In the genomic region with DNA sequence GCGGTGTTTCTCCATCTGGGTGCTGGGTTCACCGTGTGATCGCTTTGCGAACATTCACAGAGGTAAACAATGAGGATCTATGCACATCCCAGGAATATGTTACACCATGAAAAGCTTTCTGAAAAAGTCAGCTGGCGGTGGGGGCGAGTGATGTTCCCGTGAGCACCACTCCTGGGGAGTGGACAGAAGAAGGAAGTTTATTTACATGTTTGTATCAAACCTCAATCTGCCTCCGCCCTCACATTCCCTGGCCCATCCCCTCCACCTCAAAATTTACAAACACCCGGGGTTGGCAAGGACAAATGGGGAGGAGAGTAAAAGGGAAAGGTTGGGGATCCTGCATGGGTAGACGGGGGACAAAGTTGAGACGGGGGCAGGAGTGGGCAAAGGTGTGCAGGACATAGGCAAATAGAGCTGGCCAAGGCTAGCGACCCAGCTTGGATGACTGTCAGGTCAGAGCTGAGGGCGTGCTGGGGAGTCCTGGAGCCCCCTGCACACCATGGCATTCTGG, we compare ENCODE assay signal across 10 cellular contexts. TPM values are rescaled to one million over a fixed set of nuclear protein-coding genes. Genes with fewer than 3 reads are reported as not detected.
DNase-seq lines count a peak whose midpoint lies in the region; ATAC-seq and TF ChIP-seq lines count a peak whose summit lies in the region.
"Had no signal": no experiment of that assay in that cellular context is flagged by ENCODE, and none has a peak within 500 bp of the region (broad histone marks: within the 10 kb centered on the region; RNA-seq: fewer than 3 reads in every experiment).

No MANE protein-coding gene starts in this region.

- no peak overlapping the region for H3K23ac ChIP-seq in mesenchymal stem cell (ENCODE audit: low read length in 2 of 2)

- H2BK5ac ChIP-seq in mesenchymal stem cell (ENCODE audit: low read depth, low read length, poor library complexity, severe bottlenecking), result peak overlapping the region; percentile 75

- H3K9me3 ChIP-seq in mesenchymal stem cell (ENCODE audit: control insufficient read depth, low read length) (no peaks in the 10 kb centered on the region), transverse colon (no peaks in the 10 kb centered on the region)

- H3K14ac ChIP-seq in mesenchymal stem cell (ENCODE audit: low read length in 2 of 2), result peak overlapping the region in 1 of 2 experiments; percentile 80

- H3K4ac ChIP-seq in mesenchymal stem cell (ENCODE audit: low read depth in 1 of 2, low read length in 2 of 2), result peak overlapping the region; percentile 84 to 97

- peak overlapping the region; percentile 71 for H2BK120ac ChIP-seq in mesenchymal stem cell (ENCODE audit: low read depth, low read length)

- peak overlapping the region; percentile 97 for H4K91ac ChIP-seq in mesenchymal stem cell (ENCODE audit: low read length)

- H2BK12ac ChIP-seq in mesenchymal stem cell (ENCODE audit: low read length in 2 of 2), result peak overlapping the region; percentile 11 to 79

- H3K27me3 ChIP-seq in mesenchymal stem cell (ENCODE audit: control insufficient read depth in 1 of 2, insufficient read depth in 1 of 2, low read length in 2 of 2) (no peaks in the 10 kb centered on the region), transverse colon (no peaks in the 10 kb centered on the region)

- WGBS in mesenchymal stem cell, result 63% methylated on average over 8 of the region's 13 CpGs
- 18 to 22% methylated on average over 4 to 13 of the region's 13 CpGs for WGBS in transverse colon (ENCODE audit: low coverage in 1 of 2), 2 donors

- H3K27ac Mint-ChIP-seq in activated T-cell treated with anti-CD3 and anti-CD28 coated beads, Interleukin-2, amount 50 U/mL, for 24 hours, result no peak overlapping the region

- H3K4me3 ChIP-seq in coronary artery (peak overlapping the region; percentile 86), mesenchymal stem cell (ENCODE audit: insufficient read depth in 1 of 2, low read depth in 1 of 2, low read length in 2 of 2) (peak overlapping the region in 1 of 2 experiments; percentile 72), transverse colon (peak overlapping the region in 3 of 4 donors; percentile 26 to 84 (median 32))

- H3K36me3 Mint-ChIP-seq in activated T-cell treated with anti-CD3 and anti-CD28 coated beads, Interleukin-2, amount 50 U/mL, for 4 hours (ENCODE audit: insufficient read depth), result peaks cover 24% of the 10 kb centered on the region
- peaks cover 61% of the 10 kb centered on the region for H3K36me3 Mint-ChIP-seq in activated T-cell treated with anti-CD3 and anti-CD28 coated beads, Interleukin-2, amount 50 U/mL, for 24 hours (ENCODE audit: low read depth)

- H3K4me1 ChIP-seq in mesenchymal stem cell (ENCODE audit: control insufficient read depth, insufficient read depth, low read depth, low read length) (peaks cover 61% of the 10 kb centered on the region), transverse colon (peaks cover 39 to 88% (median 75%) of the 10 kb centered on the region in 4 donors)

- in situ Hi-C loops in transverse colon (cut with MboI; ENCODE audit: low pct_ligation_motif_present in 1 of 4, low pct_unique_long_range_greater_than_20kb in 1 of 4, low sequenced_read_pairs in 3 of 4), result loop anchor here in 3 of 4 donors (10.0 to 25.0 kb wide), 3 partner anchors 120 to 202 kb away; partner anchors contain the start of genes TAPBPL (in 3 of the 3), VAMP1 (in 2 of the 3) and GAPDH (in 1 of the 3)

- ATAC-seq in activated T-cell treated with anti-CD3 and anti-CD28 coated beads, Interleukin-2, amount 50 U/mL, for 4 hours, result no peak
- ATAC-seq in GM21526 (IDR thresholded peaks at IDR 0.05; ENCODE audit: low FRiP score, unreplicated experiment) (no peak), HG03439 (IDR thresholded peaks at IDR 0.05; ENCODE audit: unreplicated experiment) (no peak)

- peak overlapping the region; percentile 94 to 98 for H3K27ac ChIP-seq in coronary artery
- peak overlapping the region; percentile 99 for H3K27ac ChIP-seq in mesenchymal stem cell (ENCODE audit: low read length, poor library complexity, severe bottlenecking)
- peak overlapping the region; percentile 94 to 99 (median 98) for H3K27ac ChIP-seq in transverse colon

- peak overlapping the region; percentile 98 to 99 for H3K18ac ChIP-seq in mesenchymal stem cell (ENCODE audit: low read depth in 1 of 2, low read length in 2 of 2)

- peaks cover 12% of the 10 kb centered on the region for H3K79me1 ChIP-seq in mesenchymal stem cell (replicated peaks; ENCODE audit: low read length, poor library complexity, severe bottlenecking)

- intact Hi-C loops in transverse colon (cut with DNase I; ENCODE audit: low total_unique reads), result loop anchor here (5.0 to 10.0 kb wide), 2 partner anchors 47 to 220 kb away; partner anchors contain the start of genes IFFO1 and LTBR

- peaks cover 26% of the 10 kb centered on the region for H3K4me1 Mint-ChIP-seq in activated T-cell treated with anti-CD3 and anti-CD28 coated beads, Interleukin-2, amount 50 U/mL, for 4 hours (ENCODE audit: low read depth)
- peaks cover 4% of the 10 kb centered on the region for H3K4me1 Mint-ChIP-seq in activated T-cell treated with anti-CD3 and anti-CD28 coated beads, Interleukin-2, amount 50 U/mL, for 24 hours (ENCODE audit: low read depth)

- H3K9ac ChIP-seq in mesenchymal stem cell (ENCODE audit: low read length), result peak overlapping the region; percentile 97

- H2AK5ac ChIP-seq in mesenchymal stem cell (ENCODE audit: low read length, severe bottlenecking), result peak overlapping the region; percentile 77

- TF ChIP-seq POLR2A in transverse colon (IDR thresholded peaks at IDR 0.05), result no peak

- H3K36me3 ChIP-seq in mesenchymal stem cell (ENCODE audit: control insufficient read depth in 1 of 2, insufficient read depth in 2 of 2, low read depth in 1 of 2, low read length in 2 of 2), result peaks cover 41 to 57% of the 10 kb centered on the region in 2 experiments
- peaks cover 0 to 38% (median 15%) of the 10 kb centered on the region in 4 donors for H3K36me3 ChIP-seq in transverse colon

- peak overlapping the region; percentile 94 for H4K8ac ChIP-seq in mesenchymal stem cell (ENCODE audit: low read length)

- no peak for DNase-seq in activated T-cell treated with anti-CD3 and anti-CD28 coated beads, Interleukin-2, amount 50 U/mL, for 4 hours
- DNase-seq in activated T-cell treated with anti-CD3 and anti-CD28 coated beads, Interleukin-2, amount 50 U/mL, for 24 hours, result no peak
- DNase-seq in coronary artery (ENCODE audit: low spot score) (no peak), mesenchymal stem cell (peak; percentile 47), transverse colon (peak; percentile 58), T-helper 9 cell (no peak)
- DNase-seq: glutamatergic neuron, NCI-H748 treated with DMSO at 0.1 percent for 48 hours had no signal

- TF ChIP-seq CTCF in coronary artery (IDR thresholded peaks at IDR 0.05) (no peak), transverse colon (IDR thresholded peaks at IDR 0.05) (no peak)

- peak overlapping the region; percentile 17 for H3K4me2 ChIP-seq in mesenchymal stem cell (ENCODE audit: low read length, poor library complexity, severe bottlenecking)

- H3K4me3 Mint-ChIP-seq in activated T-cell treated with anti-CD3 and anti-CD28 coated beads, Interleukin-2, amount 50 U/mL, for 4 hours, result peak overlapping the region; percentile 27
- no peak overlapping the region for H3K4me3 Mint-ChIP-seq in activated T-cell treated with anti-CD3 and anti-CD28 coated beads, Interleukin-2, amount 50 U/mL, for 24 hours

- no peaks in the 10 kb centered on the region for H3K9me3 Mint-ChIP-seq in activated T-cell treated with anti-CD3 and anti-CD28 coated beads, Interleukin-2, amount 50 U/mL, for 4 hours
- no peaks in the 10 kb centered on the region for H3K9me3 Mint-ChIP-seq in activated T-cell treated with anti-CD3 and anti-CD28 coated beads, Interleukin-2, amount 50 U/mL, for 24 hours

- no peak for TF ChIP-seq EP300 in transverse colon (IDR thresholded peaks at IDR 0.05; ENCODE audit: low read depth)

- H2BK15ac ChIP-seq in mesenchymal stem cell (ENCODE audit: low read depth, poor library complexity, severe bottlenecking), result peak overlapping the region; percentile 97

- no peak overlapping the region for H2AFZ ChIP-seq in mesenchymal stem cell (ENCODE audit: low read depth, low read length)

- H3K27me3 Mint-ChIP-seq in activated T-cell treated with anti-CD3 and anti-CD28 coated beads, Interleukin-2, amount 50 U/mL, for 4 hours (ENCODE audit: low read depth), result no peaks in the 10 kb centered on the region
- no peaks in the 10 kb centered on the region for H3K27me3 Mint-ChIP-seq in activated T-cell treated with anti-CD3 and anti-CD28 coated beads, Interleukin-2, amount 50 U/mL, for 24 hours

RNA-seq across cellular contexts. Expression of gene TNFRSF1A, which starts 6.9 kb away (rescaled TPM):
- 10 to 100 TPM; 28.0 to 34.5 (median 33.0) TPM for total RNA-seq in activated T-cell treated with anti-CD3 and anti-CD28 coated beads, Interleukin-2, amount 50 U/mL, for 4 hours
- 307 TPM for polyA plus RNA-seq in mesenchymal stem cell (2013, experiment 1 of 2)
- 298 TPM for polyA plus RNA-seq in mesenchymal stem cell (2013, experiment 2 of 2)
- 100 to 1,000 TPM; 229 to 317 (median 258) TPM for total RNA-seq in transverse colon

RNA-seq across cellular contexts. Expression of gene PLEKHG6, which starts 24.5 kb away (rescaled TPM):
- not detected for total RNA-seq in activated T-cell treated with anti-CD3 and anti-CD28 coated beads, Interleukin-2, amount 50 U/mL, for 4 hours
- polyA plus RNA-seq in mesenchymal stem cell (2013, experiment 1 of 2), result 0.15 TPM
- polyA plus RNA-seq in mesenchymal stem cell (2013, experiment 2 of 2), result 0.23 TPM
- total RNA-seq in transverse colon, result 100 to 1,000 TPM; 142 to 373 (median 198) TPM

RNA-seq across cellular contexts. Expression of gene SCNN1A, which starts 40.4 kb away (rescaled TPM):
- total RNA-seq in activated T-cell treated with anti-CD3 and anti-CD28 coated beads, Interleukin-2, amount 50 U/mL, for 4 hours, result under 1 TPM; 0.05 to 0.84 (median 0.15) TPM
- 1.7 TPM for polyA plus RNA-seq in mesenchymal stem cell (2013, experiment 1 of 2)
- polyA plus RNA-seq in mesenchymal stem cell (2013, experiment 2 of 2), result 1.3 TPM
- 100 to 1,000 TPM; 151 to 757 (median 502) TPM for total RNA-seq in transverse colon

RNA-seq across cellular contexts. Expression of gene LTBR, which starts 49.0 kb away (rescaled TPM):
- 1 to 10 TPM; 1.0 to 2.8 (median 1.3) TPM for total RNA-seq in activated T-cell treated with anti-CD3 and anti-CD28 coated beads, Interleukin-2, amount 50 U/mL, for 4 hours
- polyA plus RNA-seq in mesenchymal stem cell (2013, experiment 1 of 2), result 262 TPM
- 265 TPM for polyA plus RNA-seq in mesenchymal stem cell (2013, experiment 2 of 2)
- 100 to 1,000 TPM; 148 to 367 (median 208) TPM for total RNA-seq in transverse colon

Comparison
In these comparisons a context has a peak if more than half of its experiments do, and no peak if none do; other contexts are left out.
1. DNase-seq: peak in mesenchymal stem cell (single experiment) and transverse colon (single experiment); none in activated T-cell treated with anti-CD3 and anti-CD28 coated beads, Interleukin-2, amount 50 U/mL, for 4 hours (single experiment), activated T-cell treated with anti-CD3 and anti-CD28 coated beads, Interleukin-2, amount 50 U/mL, for 24 hours (single experiment), coronary artery (single experiment) and T-helper 9 cell (single experiment).
2. RNA of gene TNFRSF1A, which starts 6.9 kb away (total RNA-seq): 229 to 317 TPM in transverse colon; 28.0 to 34.5 TPM in activated T-cell treated with anti-CD3 and anti-CD28 coated beads, Interleukin-2, amount 50 U/mL, for 4 hours; every median in the first group is over 4 times any median in the second.
3. RNA of gene PLEKHG6, which starts 24.5 kb away (total RNA-seq): 142 to 373 TPM in transverse colon; not detected in activated T-cell treated with anti-CD3 and anti-CD28 coated beads, Interleukin-2, amount 50 U/mL, for 4 hours; every median in the first group is over 100 times any median in the second.
4. RNA of gene SCNN1A, which starts 40.4 kb away (total RNA-seq): 151 to 757 TPM in transverse colon; 0.05 to 0.84 TPM in activated T-cell treated with anti-CD3 and anti-CD28 coated beads, Interleukin-2, amount 50 U/mL, for 4 hours; every median in the first group is over 10 times any median in the second.
5. Peak in every context shown above with its lines, with median percentiles within 50 percentile points of each other: H3K27ac ChIP-seq.